18 cellular contexts compared by ENCODE assay signal in genomic region chr12:126362490-126362889, GRCh38.
"Had no signal": no experiment of that assay in that cellular context is flagged by ENCODE, and none has a peak within 500 bp of the region (broad histone marks: within the 10 kb centered on the region; RNA-seq: fewer than 3 reads in every experiment).

No MANE protein-coding gene starts in this region.

- H3K27ac Mint-ChIP-seq: activated CD4-positive, alpha-beta memory T cell treated with anti-CD3 and anti-CD28 coated beads for 36 hours; nephron progenitor cell; type B pancreatic cell had no signal

- H3K4me1 ChIP-seq: gastroesophageal sphincter, heart right ventricle, left lung, stomach had no signal

- H3K9me3 ChIP-seq: gastroesophageal sphincter had no signal

- H3K4me3 Mint-ChIP-seq: activated CD4-positive, alpha-beta memory T cell treated with anti-CD3 and anti-CD28 coated beads for 36 hours; central memory CD8-positive, alpha-beta T cell; nephron progenitor cell; type B pancreatic cell had no signal

- H3K36me3 ChIP-seq: gastroesophageal sphincter, heart right ventricle, left lung, stomach had no signal

- H3K9me3 Mint-ChIP-seq: central memory CD8-positive, alpha-beta T cell; type B pancreatic cell had no signal

- H3K27me3 ChIP-seq: gastroesophageal sphincter, left lung, stomach had no signal

- H3K4me1 Mint-ChIP-seq: central memory CD8-positive, alpha-beta T cell; nephron progenitor cell had no signal

- H3K4me3 ChIP-seq: gastroesophageal sphincter, heart right ventricle, left lung, stomach had no signal

- H3K36me3 Mint-ChIP-seq: activated CD4-positive, alpha-beta memory T cell treated with anti-CD3 and anti-CD28 coated beads for 36 hours; type B pancreatic cell had no signal

- H3K27ac ChIP-seq: gastroesophageal sphincter, heart right ventricle, left lung, stomach had no signal

- H3K27me3 Mint-ChIP-seq: activated CD4-positive, alpha-beta memory T cell treated with anti-CD3 and anti-CD28 coated beads for 36 hours; central memory CD8-positive, alpha-beta T cell had no signal

- DNase-seq: activated CD4-positive, alpha-beta memory T cell treated with anti-CD3 and anti-CD28 coated beads for 36 hours; activated naive CD4-positive, alpha-beta T cell; activated T-cell treated with anti-CD3 and anti-CD28 coated beads for 4 hours; cortex of kidney; erythroblast; heart right ventricle; left lung; midbrain; nephron progenitor cell; nucleus accumbens; stimulated activated CD4-positive, alpha-beta T cell treated with anti-CD3 and anti-CD28 coated beads, Interleukin-12 subunit alpha, Interleukin-12 subunit beta, amount 100 ng/mL, for 4 hours; stimulated activated CD4-positive, alpha-beta T cell treated with anti-CD3 and anti-CD28 coated beads, Interleukin-2, amount 100 ng/mL, for 24 hours; stomach; SW 1271; T-helper 2 cell had no signal

- ATAC-seq: gastroesophageal sphincter, heart right ventricle, left lung had no signal
